In genomic region chr12:55847603-55848329, GRCh38 we compare ENCODE assay signal across 8 cellular contexts. TPM values are rescaled to one million over a fixed set of nuclear protein-coding genes. Genes with fewer than 3 reads are reported as not detected.
DNase-seq lines count a peak whose midpoint lies in the region; TF ChIP-seq lines count a peak whose summit lies in the region.

No MANE protein-coding gene starts in this region.

- no peak overlapping the region for H3K4me2 ChIP-seq in MM.1S (ENCODE audit: low read depth, low read length)

- H3K27ac ChIP-seq in RWPE1 (peak overlapping the region; percentile 96), dorsolateral prefrontal cortex (peak overlapping the region in 55 of 59 donors; percentile 6 to 93 (median 68)), MM.1S (ENCODE audit: low read length) (no peak overlapping the region)

- H3K9me3 Mint-ChIP-seq in mesothelial cell of epicardium (no peaks in the 10 kb centered on the region), type B pancreatic cell (no peaks in the 10 kb centered on the region)

- no peaks in the 10 kb centered on the region for H3K36me3 Mint-ChIP-seq in mesothelial cell of epicardium
- no peaks in the 10 kb centered on the region for H3K36me3 Mint-ChIP-seq in type B pancreatic cell

- intact Hi-C loops in dorsolateral prefrontal cortex (cut with DNase I) = no loop called here

- H3K9ac ChIP-seq in MM.1S (ENCODE audit: low read length) = no peak overlapping the region

- peaks cover 5% of the 10 kb centered on the region for H3K27me3 Mint-ChIP-seq in mesothelial cell of epicardium (ENCODE audit: low read depth)
- peaks cover 15% of the 10 kb centered on the region for H3K27me3 Mint-ChIP-seq in type B pancreatic cell

- H3K27me3 ChIP-seq in dorsolateral prefrontal cortex (no peaks in the 10 kb centered on the region), MM.1S (replicated peaks; ENCODE audit: insufficient read depth, low read length) (peaks cover 6% of the 10 kb centered on the region; the same call in 1 of the 2 replicates)

- CTCF ChIA-PET in RWPE1 (lab: Yijun Ruan, JAX) = interaction anchor here (0.8 kb wide), 1 partner anchor 16 kb away, joined by 3 read pairs; no protein-coding TSS in a partner anchor

- H3K4me1 Mint-ChIP-seq in mesothelial cell of epicardium (peaks cover 18% of the 10 kb centered on the region), type B pancreatic cell (ENCODE audit: unreplicated experiment) (peaks cover 14% of the 10 kb centered on the region)

- H3K27ac Mint-ChIP-seq in mesothelial cell of epicardium (peak overlapping the region; percentile 98), type B pancreatic cell (peak overlapping the region; percentile 57)

- no peak overlapping the region for H2AFZ ChIP-seq in MM.1S (ENCODE audit: low read length)

- H3K9me3 ChIP-seq in MM.1S (replicated peaks; ENCODE audit: insufficient read depth, low read length) = no peaks in the 10 kb centered on the region

- no peaks in the 10 kb centered on the region for H4K20me1 ChIP-seq in MM.1S (ENCODE audit: insufficient read depth, low read length)

- no peaks in the 10 kb centered on the region for H3K9me2 ChIP-seq in MM.1S (replicated peaks; ENCODE audit: insufficient read depth, low read length)

- TF ChIP-seq CTCF in RWPE1 (conservative IDR thresholded peaks at IDR 0.05; ENCODE audit: low read depth) (no peak), dorsolateral prefrontal cortex (IDR thresholded peaks at IDR 0.05 in 54 of 56, conservative IDR thresholded peaks at IDR 0.05 in 2 of 56; ENCODE audit: low read depth in 1 of 56, partially characterized antibody in 56 of 56) (no peak), mesothelial cell of epicardium (IDR thresholded peaks at IDR 0.05; ENCODE audit: unreplicated experiment) (no peak), type B pancreatic cell (conservative IDR thresholded peaks at IDR 0.05) (no peak), MM.1S (IDR thresholded peaks at IDR 0.05; ENCODE audit: low read length) (no peak)

- no peaks in the 10 kb centered on the region for H3K79me2 ChIP-seq in MM.1S (ENCODE audit: low read length)

- H3K4me1 ChIP-seq in MM.1S (ENCODE audit: low read length) = no peaks in the 10 kb centered on the region

- no peaks in the 10 kb centered on the region for H3F3A ChIP-seq in MM.1S (ENCODE audit: insufficient read depth, low read length)

- peak overlapping the region in 10 of 59 donors; percentile 5 to 30 (median 18) for H3K4me3 ChIP-seq in dorsolateral prefrontal cortex
- H3K4me3 ChIP-seq in MM.1S (ENCODE audit: low read length) = no peak overlapping the region

- H3K36me3 ChIP-seq in MM.1S (replicated peaks; ENCODE audit: insufficient read depth, low read length) = no peaks in the 10 kb centered on the region

- POLR2A ChIA-PET in RWPE1 (lab: Yijun Ruan, JAX; ENCODE audit: low non-redundant PET) = no interaction called here

- DNase-seq in CD1c-positive myeloid dendritic cell (ENCODE audit: extremely low spot score) (peak; percentile 96), RWPE1 (ENCODE audit: low spot score) (peak; percentile 73), dorsolateral prefrontal cortex (peak in 7 of 10 donors; percentile 33 to 64 (median 49)), mesothelial cell of epicardium (ENCODE audit: low spot score in 2 of 2, unreplicated experiment in 2 of 2) (peak in 1 of 2 experiments; percentile 52), type B pancreatic cell (ENCODE audit: extremely low spot score, unreplicated experiment) (no peak), MM.1S (no peak)
- no peak for DNase-seq in stimulated activated naive CD4-positive, alpha-beta T cell (lab: John Stamatoyannopoulos, UW)
- no peak for DNase-seq in NK-92 treated with Interleukin-12 subunit alpha and Interleukin-12 subunit beta, amount 100 ng/mL, for 24 hours (lab: John Stamatoyannopoulos, UW)

- H3K4me3 Mint-ChIP-seq in mesothelial cell of epicardium (peak overlapping the region; percentile 1), type B pancreatic cell (peak overlapping the region; percentile 64)

RNA-seq across cellular contexts. Expression of gene MMP19, which starts 5.0 kb away (rescaled TPM):
- total RNA-seq in dorsolateral prefrontal cortex (1 to 10 TPM in 9 of 120 experiments, under 1 TPM in 32, not detected in 79; 0.14 to 4.6 (median 0.50) TPM), mesothelial cell of epicardium (3.1 to 3.3 TPM (median 3.3 TPM) in 3 replicates), type B pancreatic cell (ENCODE audit: low replicate concordance) (0.38 and 0.48 TPM in 2 replicates)

RNA-seq across cellular contexts. Expression of gene DNAJC14, which starts 18.4 kb away (rescaled TPM):
- total RNA-seq in dorsolateral prefrontal cortex (10 to 100 TPM; 16.1 to 31.4 (median 24.8) TPM), mesothelial cell of epicardium (37.8 to 38.5 TPM (median 38.3 TPM) in 3 replicates), type B pancreatic cell (ENCODE audit: low replicate concordance) (30.0 and 34.6 TPM in 2 replicates)

RNA-seq across cellular contexts. Expression of gene ORMDL2, which starts 29.9 kb away (rescaled TPM):
- total RNA-seq in dorsolateral prefrontal cortex (10 to 100 TPM in 89 of 120 experiments, 1 to 10 TPM in 31; 5.9 to 21.8 (median 11.6) TPM), mesothelial cell of epicardium (24.8 to 28.3 TPM (median 26.3 TPM) in 3 replicates), type B pancreatic cell (ENCODE audit: low replicate concordance) (50.9 and 76.1 TPM in 2 replicates)

RNA-seq across cellular contexts. Expression of gene SARNP, which starts 30.2 kb away (rescaled TPM):
- total RNA-seq in dorsolateral prefrontal cortex (10 to 100 TPM; 26.4 to 54.1 (median 39.1) TPM), mesothelial cell of epicardium (67.9 to 73.2 TPM (median 71.5 TPM) in 3 replicates), type B pancreatic cell (ENCODE audit: low replicate concordance) (51.4 and 75.9 TPM in 2 replicates)

Comparison
In these comparisons a context has a peak if more than half of its experiments do, and no peak if none do; other contexts are left out.
1. DNase-seq: peak in CD1c-positive myeloid dendritic cell (single experiment), RWPE1 (single experiment) and dorsolateral prefrontal cortex (7 of 10); none in type B pancreatic cell (single experiment), MM.1S (single experiment), stimulated activated naive CD4-positive, alpha-beta T cell (0 of 6) and NK-92 treated with Interleukin-12 subunit alpha and Interleukin-12 subunit beta, amount 100 ng/mL, for 24 hours (single experiment).